19 cellular contexts compared by ENCODE assay signal in the genomic region with DNA sequence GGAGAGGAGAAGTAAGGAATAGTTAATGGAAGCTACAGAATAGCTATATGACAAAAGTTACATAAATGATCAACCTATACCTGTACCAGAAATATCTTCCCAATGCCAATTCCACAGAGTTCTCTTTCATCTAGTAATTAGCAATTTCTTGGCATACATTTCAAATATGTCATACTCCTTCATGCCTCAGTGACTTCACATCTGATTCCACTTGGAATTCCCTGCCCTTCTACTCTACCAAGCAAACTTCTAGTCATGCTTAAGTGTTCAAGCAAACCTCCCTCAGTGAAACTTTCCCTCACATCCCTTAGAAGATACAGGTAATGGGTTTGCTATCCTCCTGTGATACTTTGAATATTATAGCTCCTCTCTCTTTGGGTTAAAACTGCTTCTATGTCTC.
DNase-seq lines count a peak whose midpoint lies in the region; ATAC-seq, FAIRE-seq and TF ChIP-seq lines count a peak whose summit lies in the region.
"Had no signal": no experiment of that assay in that cellular context is flagged by ENCODE, and none has a peak within 500 bp of the region (broad histone marks: within the 10 kb centered on the region; RNA-seq: fewer than 3 reads in every experiment).

No MANE protein-coding gene starts in this region.

- no peak overlapping the region for H3K27ac ChIP-seq in A549
- no peak overlapping the region for H3K27ac ChIP-seq in vagina
- H3K27ac ChIP-seq: KMS-11 had no signal

- POLR2A ChIA-PET in A549 (lab: Yijun Ruan, JAX): no interaction called here

- intact Hi-C loops in vagina (cut with DNase I): no loop called here

- ATAC-seq in A549 (no peak), GM21526 (IDR thresholded peaks at IDR 0.05; ENCODE audit: low FRiP score, unreplicated experiment) (no peak)

- DNase-seq in A549 (ENCODE audit: low read depth in 1 of 2, low spot score in 1 of 2) (no peak), M059J (ENCODE audit: low read depth) (peak; percentile 27), bronchial epithelial cell (ENCODE audit: low read depth) (peak; percentile 59), iris pigment epithelial cell (ENCODE audit: low read depth) (peak; percentile 7), SW480 (ENCODE audit: low spot score) (no peak), H4 (ENCODE audit: low spot score) (no peak), vagina (ENCODE audit: extremely low spot score in 2 of 2) (no peak)
- DNase-seq: AML-193; CD4-positive, CD25-positive, alpha-beta regulatory T cell; MG63; NCI-H1092 treated with DMSO at 0.1 percent for 48 hours; NCI-H187; NCI-H2171; NCI-H510A treated with DMSO at 0.1 percent for 48 hours; SK-N-SH had no signal

- H3K4me3 ChIP-seq in A549 (no peak overlapping the region), bronchial epithelial cell (ENCODE audit: low read depth, low read length) (no peak overlapping the region), vagina (no peak overlapping the region)
- H3K4me3 ChIP-seq: MG63 had no signal

- H3K4me1 ChIP-seq in A549 (no peaks in the 10 kb centered on the region), vagina (no peaks in the 10 kb centered on the region)

- no peak for TF ChIP-seq EP300 in A549 (IDR thresholded peaks at IDR 0.05)

- no peak for TF ChIP-seq RAD21 in A549 (conservative IDR thresholded peaks at IDR 0.05 in 1 of 2, IDR thresholded peaks at IDR 0.05 in 1 of 2)

- no peaks in the 10 kb centered on the region for H3K36me3 ChIP-seq in bronchial epithelial cell (ENCODE audit: control insufficient read depth, insufficient read depth, low read length)
- H3K36me3 ChIP-seq in vagina: no peaks in the 10 kb centered on the region
- H3K36me3 ChIP-seq: MG63 had no signal

- FAIRE-seq in A549 (lab: Jason Lieb, UNC) (peak; percentile 43), bronchial epithelial cell (lab: Jason Lieb, UNC) (no peak)
- FAIRE-seq: D721Med, H54 had no signal

- H3K27me3 ChIP-seq in bronchial epithelial cell (ENCODE audit: control insufficient read depth, insufficient read depth, low read length) (no peaks in the 10 kb centered on the region), vagina (no peaks in the 10 kb centered on the region)
- H3K27me3 ChIP-seq: MG63 had no signal

- no peaks in the 10 kb centered on the region for H3K9me3 ChIP-seq in A549
- H3K9me3 ChIP-seq in vagina: no peaks in the 10 kb centered on the region
- H3K9me3 ChIP-seq: MG63, SK-N-SH had no signal

- TF ChIP-seq POLR2A in A549 (IDR thresholded peaks at IDR 0.05; ENCODE audit: low read length) (no peak), vagina (IDR thresholded peaks at IDR 0.05) (no peak)

- H3K4me2 ChIP-seq in A549: no peak overlapping the region
- H3K4me2 ChIP-seq: KMS-11, SK-N-SH had no signal

- TF ChIP-seq CTCF in A549 (IDR thresholded peaks at IDR 0.05): no peak
- TF ChIP-seq CTCF in bronchial epithelial cell (IDR thresholded peaks at IDR 0.05; ENCODE audit: insufficient read depth, low read length, severe bottlenecking): no peak
- TF ChIP-seq CTCF in vagina (IDR thresholded peaks at IDR 0.05): no peak

- CTCF ChIA-PET in A549 (lab: Yijun Ruan, JAX): no interaction called here

TF ChIP-seq in A549, 52 proteins besides CTCF, POLR2A, EP300 and RAD21:
- no peak for TF ChIP-seq CHD2 (IDR thresholded peaks at IDR 0.05; ENCODE audit: low read length, partially characterized antibody)
- no peak for TF ChIP-seq HOXA7 (CRISPR knock-in tag; IDR thresholded peaks at IDR 0.05)
- TF ChIP-seq CEBPB (IDR thresholded peaks at IDR 0.05): no peak
- no peak for TF ChIP-seq KDM1A (IDR thresholded peaks at IDR 0.05; ENCODE audit: low read depth)

Comparison
In these comparisons a context has a peak if more than half of its experiments do, and no peak if none do; other contexts are left out.
1. DNase-seq: peak in M059J (single experiment), bronchial epithelial cell (single experiment) and iris pigment epithelial cell (single experiment); none in A549 (0 of 2), SW480 (single experiment), H4 (single experiment) and vagina (0 of 2).